In the genomic region with DNA sequence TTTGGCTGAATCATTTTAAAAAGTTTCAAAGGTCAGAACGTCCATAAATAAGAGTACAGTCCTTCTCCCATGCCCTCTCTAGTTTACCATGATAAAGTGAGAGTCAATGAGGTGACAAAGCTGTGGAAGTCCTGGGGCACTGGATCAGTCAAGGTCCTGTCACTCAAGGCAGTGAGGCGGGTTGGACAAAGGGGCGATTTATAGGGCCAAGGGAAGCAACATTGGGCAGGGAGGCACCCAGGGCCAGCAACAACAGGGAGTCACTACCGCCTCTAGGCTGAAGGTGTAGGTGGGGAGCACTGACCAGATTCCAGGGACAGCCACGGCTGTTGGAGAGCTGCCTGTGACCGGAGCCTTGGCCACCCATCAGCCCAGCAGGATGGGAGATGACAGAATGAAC, we compare ENCODE assay signal across 31 cellular contexts.
"Had no signal": no experiment of that assay in that cellular context is flagged by ENCODE, and none has a peak within 500 bp of the region (broad histone marks: within the 10 kb centered on the region; RNA-seq: fewer than 3 reads in every experiment).

No MANE protein-coding gene starts in this region.

- H3K4me2 ChIP-seq: neural progenitor cell, smooth muscle cell had no signal

- H3K27ac ChIP-seq: neural progenitor cell, ovary, parathyroid adenoma, psoas muscle, skin epidermis, spleen, suprapubic skin, testis, tibial artery, transverse colon, upper lobe of right lung, vagina had no signal

- H2AFZ ChIP-seq: neural progenitor cell, parathyroid adenoma had no signal

- DNase-seq: natural killer cell; occipital lobe; ovary; posterior cingulate gyrus; right cardiac atrium; spleen; stimulated activated CD4-positive, alpha-beta T cell treated with anti-CD3 and anti-CD28 coated beads, Interleukin-12 subunit alpha, Interleukin-12 subunit beta, amount 100 ng/mL, for 4 hours; stimulated activated CD4-positive, alpha-beta T cell treated with anti-CD3 and anti-CD28 coated beads, Interleukin-1b, Interleukin-23, amount 100 ng/mL, for 48 hours; stimulated activated CD4-positive, alpha-beta T cell treated with anti-CD3 and anti-CD28 coated beads, Interleukin-4, amount 100 ng/mL, for 1 hour; stimulated activated CD4-positive, alpha-beta T cell treated with anti-CD3 and anti-CD28 coated beads, Interleukin-4, amount 100 ng/mL, for 4 hours; stimulated activated CD8-positive, alpha-beta memory T cell treated with anti-CD3 and anti-CD28 coated beads, Interleukin-4, amount 100 ng/mL, for 48 hours; stimulated activated naive CD4-positive, alpha-beta T cell; stimulated activated naive CD8-positive, alpha-beta T cell treated with anti-CD3 and anti-CD28 coated beads, Interleukin-15, amount 100 ng/mL, for 72 hours; stimulated activated naive CD8-positive, alpha-beta T cell treated with anti-CD3 and anti-CD28 coated beads, Interleukin-15, Interleukin-2, amounts not matched to agents 100 U/mL and 50 U/mL, for 24 hours; substantia nigra; testis; tibial artery; transverse colon; upper lobe of right lung had no signal

- H3K9me3 ChIP-seq: ovary, psoas muscle, spleen, suprapubic skin, testis, tibial artery, transverse colon, upper lobe of right lung, vagina had no signal

- H3K9ac ChIP-seq: neural progenitor cell, parathyroid adenoma had no signal

- H3K4me3 ChIP-seq: neural progenitor cell, ovary, psoas muscle, skin epidermis, smooth muscle cell, spleen, suprapubic skin, testis, tibial artery, transverse colon, upper lobe of right lung, vagina had no signal

- H3K9me3 Mint-ChIP-seq: natural killer cell; nephron; neural progenitor cell; stimulated activated memory B cell treated with anti-CD40 and anti-IgM and Interleukin-4, amounts not matched to agents 10 μg/mL and 1 μg/mL and 100 μg/mL, for 72 hours; stimulated activated naive CD8-positive, alpha-beta T cell treated with anti-CD3 and anti-CD28 coated beads, Interleukin-15, amount 100 ng/mL, for 72 hours; type B pancreatic cell had no signal

- H3K4me3 Mint-ChIP-seq: natural killer cell; nephron; neural progenitor cell; stimulated activated memory B cell treated with anti-CD40 and anti-IgM and Interleukin-4, amounts not matched to agents 10 μg/mL and 1 μg/mL and 100 μg/mL, for 72 hours; stimulated activated naive CD8-positive, alpha-beta T cell treated with anti-CD3 and anti-CD28 coated beads, Interleukin-15, amount 100 ng/mL, for 72 hours; type B pancreatic cell had no signal

- H3K79me2 ChIP-seq: parathyroid adenoma had no signal

- H3K27ac Mint-ChIP-seq: natural killer cell; nephron; neural progenitor cell; progenitor cell of endocrine pancreas; stimulated activated memory B cell treated with anti-CD40 and anti-IgM and Interleukin-4, amounts not matched to agents 10 μg/mL and 1 μg/mL and 100 μg/mL, for 72 hours; type B pancreatic cell had no signal

- H3K4me1 Mint-ChIP-seq: stimulated activated memory B cell treated with anti-CD40 and anti-IgM and Interleukin-4, amounts not matched to agents 10 μg/mL and 1 μg/mL and 100 μg/mL, for 72 hours had no signal

- H3K36me3 ChIP-seq: neural progenitor cell, ovary, spleen, suprapubic skin, tibial artery, transverse colon, upper lobe of right lung, vagina had no signal

- H3K27me3 ChIP-seq: neural progenitor cell, ovary, suprapubic skin, testis, transverse colon, upper lobe of right lung, vagina had no signal

- H3K4me1 ChIP-seq: neural progenitor cell, parathyroid adenoma, psoas muscle, spleen, testis, tibial artery, transverse colon, upper lobe of right lung, vagina had no signal

- ATAC-seq: psoas muscle; right cardiac atrium; sciatic nerve; stimulated activated memory B cell treated with anti-CD40 and anti-IgM and Interleukin-4, amounts not matched to agents 10 μg/mL and 1 μg/mL and 100 μg/mL, for 72 hours; stimulated activated naive CD8-positive, alpha-beta T cell treated with anti-CD3 and anti-CD28 coated beads, Interleukin-15, amount 100 ng/mL, for 72 hours; stimulated activated naive CD8-positive, alpha-beta T cell treated with anti-CD3 and anti-CD28 coated beads, Interleukin-15, Interleukin-2, amounts not matched to agents 100 U/mL and 50 U/mL, for 24 hours; upper lobe of right lung had no signal

- H3K36me3 Mint-ChIP-seq: natural killer cell; neural progenitor cell; stimulated activated memory B cell treated with anti-CD40 and anti-IgM and Interleukin-4, amounts not matched to agents 10 μg/mL and 1 μg/mL and 100 μg/mL, for 72 hours; type B pancreatic cell had no signal
